ENCODE assay signal across 18 cellular contexts in the genomic region with DNA sequence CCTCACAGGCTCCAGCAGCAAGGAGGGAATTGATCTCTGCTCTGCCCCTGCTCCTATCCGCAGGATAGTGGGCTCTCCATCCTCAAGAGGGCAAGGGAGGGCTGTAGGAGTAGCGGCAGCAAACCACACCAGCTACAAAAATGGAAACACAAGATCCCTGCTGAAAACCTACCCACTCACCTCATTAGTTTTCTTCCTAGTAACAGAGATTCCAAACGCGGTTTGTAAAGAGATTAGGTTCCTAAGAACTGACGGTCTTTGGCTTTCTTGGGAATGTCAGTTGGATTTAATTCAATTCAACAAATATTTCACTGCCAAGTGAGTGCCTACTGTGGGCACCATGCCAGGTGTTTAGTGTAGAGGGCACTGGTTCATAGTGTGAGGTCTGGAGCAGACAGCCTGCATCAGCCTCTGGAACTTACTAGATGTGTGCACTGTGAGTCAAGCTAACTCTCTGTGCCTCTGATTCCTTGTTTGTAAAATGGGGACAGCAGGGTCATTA.
DNase-seq lines count a peak whose midpoint lies in the region; ATAC-seq and TF ChIP-seq lines count a peak whose summit lies in the region.
"Had no signal": no experiment of that assay in that cellular context is flagged by ENCODE, and none has a peak within 500 bp of the region (broad histone marks: within the 10 kb centered on the region; RNA-seq: fewer than 3 reads in every experiment).

No MANE protein-coding gene starts in this region.

- DNase-seq in HS-27A (ENCODE audit: low read depth) (peak; percentile 89), astrocyte of the hippocampus (ENCODE audit: low read depth, low spot score) (peak; percentile 86), omental fat pad (ENCODE audit: low spot score) (no peak), GM13977 (ENCODE audit: low spot score) (no peak), esophagus muscularis mucosa (ENCODE audit: extremely low spot score) (no peak)
- no peak for DNase-seq in activated CD4-positive, alpha-beta T cell treated with anti-CD3 and anti-CD28 coated beads, Interleukin-2, amount 10 ng/mL, durations not matched to agents 24 days and 14 days
- DNase-seq: activated gamma-delta T cell treated with Interleukin-2 at 50 U/mL for 16 hours; aorta; CD4-positive, alpha-beta T cell; cortex of kidney; KG1; midbrain; NCI-H1417 treated with DMSO at 0.1 percent for 48 hours; NK-92 treated with Interleukin-12 subunit alpha and Interleukin-12 subunit beta, amount 100 ng/mL, for 24 hours; occipital lobe; T-helper 17 cell had no signal

- 31% methylated on average over 4 of the region's 5 CpGs for WGBS in esophagus muscularis mucosa

- H3K27me3 ChIP-seq in esophagus muscularis mucosa = no peaks in the 10 kb centered on the region

- TF ChIP-seq CTCF in C4-2B (conservative IDR thresholded peaks at IDR 0.05) (no peak), omental fat pad (IDR thresholded peaks at IDR 0.05) (no peak), GM13977 (IDR thresholded peaks at IDR 0.05; ENCODE audit: extremely low read depth, insufficient read depth, missing control alignments) (no peak), esophagus muscularis mucosa (IDR thresholded peaks at IDR 0.05) (no peak)

- in situ Hi-C loops in GM13977 (cut with MboI; ENCODE audit: low pct_unique_long_range_greater_than_20kb, low sequenced_read_pairs, unreplicated experiment) = no loop called here

- TF ChIP-seq EP300 in esophagus muscularis mucosa (IDR thresholded peaks at IDR 0.05) = no peak

- H3K4me3 ChIP-seq in esophagus muscularis mucosa = no peak overlapping the region

- intact Hi-C loops in activated CD4-positive, alpha-beta T cell treated with anti-CD3 and anti-CD28 coated beads, Interleukin-2, amount 10 ng/mL, durations not matched to agents 24 days and 14 days (cut with micrococcal nuclease) = no loop called here
- intact Hi-C loops in esophagus muscularis mucosa (cut with DNase I) = no loop called here

- no peaks in the 10 kb centered on the region for H3K9me3 ChIP-seq in esophagus muscularis mucosa

- no peak for TF ChIP-seq POLR2A in esophagus muscularis mucosa (IDR thresholded peaks at IDR 0.05; ENCODE audit: low read depth)

- no peak overlapping the region for H3K27ac Mint-ChIP-seq in activated CD4-positive, alpha-beta T cell treated with anti-CD3 and anti-CD28 coated beads, Interleukin-2, amount 10 ng/mL, durations not matched to agents 24 days and 14 days
- H3K27ac Mint-ChIP-seq: CD4-positive, alpha-beta T cell; T-helper 17 cell had no signal

- H3K27ac ChIP-seq in C4-2B (peak overlapping the region; percentile 42; the same call in 1 of the 2 replicates), esophagus muscularis mucosa (replicated peaks in 1 of 4) (no peak overlapping the region)

- no peaks in the 10 kb centered on the region for H3K36me3 ChIP-seq in esophagus muscularis mucosa

- H3K4me1 ChIP-seq in esophagus muscularis mucosa = peaks cover 5 to 10% (median 8%) of the 10 kb centered on the region in 4 donors

- H3K27me3 Mint-ChIP-seq in activated CD4-positive, alpha-beta T cell treated with anti-CD3 and anti-CD28 coated beads, Interleukin-2, amount 10 ng/mL, durations not matched to agents 24 days and 14 days = peaks cover 2% of the 10 kb centered on the region

- H3K4me3 Mint-ChIP-seq in activated CD4-positive, alpha-beta T cell treated with anti-CD3 and anti-CD28 coated beads, Interleukin-2, amount 10 ng/mL, durations not matched to agents 24 days and 14 days = no peak overlapping the region
- H3K4me3 Mint-ChIP-seq: CD4-positive, alpha-beta T cell; T-helper 17 cell had no signal

- H3K9me3 Mint-ChIP-seq in activated CD4-positive, alpha-beta T cell treated with anti-CD3 and anti-CD28 coated beads, Interleukin-2, amount 10 ng/mL, durations not matched to agents 24 days and 14 days = no peaks in the 10 kb centered on the region
- H3K9me3 Mint-ChIP-seq: CD4-positive, alpha-beta T cell had no signal

- peak; percentile 37 for ATAC-seq in omental fat pad (ENCODE audit: low FRiP score)
- ATAC-seq: activated CD4-positive, CD25-positive, alpha-beta regulatory T cell treated with anti-CD3 and anti-CD28 coated beads, Interleukin-2, amount 50 U/mL, for 24 hours; T-helper 17 cell had no signal

- no peaks in the 10 kb centered on the region for H3K36me3 Mint-ChIP-seq in activated CD4-positive, alpha-beta T cell treated with anti-CD3 and anti-CD28 coated beads, Interleukin-2, amount 10 ng/mL, durations not matched to agents 24 days and 14 days (ENCODE audit: low read depth)

- H3K4me1 Mint-ChIP-seq in activated CD4-positive, alpha-beta T cell treated with anti-CD3 and anti-CD28 coated beads, Interleukin-2, amount 10 ng/mL, durations not matched to agents 24 days and 14 days = peaks cover 2% of the 10 kb centered on the region
- H3K4me1 Mint-ChIP-seq: T-helper 17 cell had no signal

Comparison
In these comparisons a context has a peak if more than half of its experiments do, and no peak if none do; other contexts are left out.
1. DNase-seq: peak in HS-27A (single experiment) and astrocyte of the hippocampus (single experiment); none in omental fat pad (single experiment), GM13977 (single experiment), activated CD4-positive, alpha-beta T cell treated with anti-CD3 and anti-CD28 coated beads, Interleukin-2, amount 10 ng/mL, durations not matched to agents 24 days and 14 days (single experiment) and esophagus muscularis mucosa (single experiment).